In the genomic region with DNA sequence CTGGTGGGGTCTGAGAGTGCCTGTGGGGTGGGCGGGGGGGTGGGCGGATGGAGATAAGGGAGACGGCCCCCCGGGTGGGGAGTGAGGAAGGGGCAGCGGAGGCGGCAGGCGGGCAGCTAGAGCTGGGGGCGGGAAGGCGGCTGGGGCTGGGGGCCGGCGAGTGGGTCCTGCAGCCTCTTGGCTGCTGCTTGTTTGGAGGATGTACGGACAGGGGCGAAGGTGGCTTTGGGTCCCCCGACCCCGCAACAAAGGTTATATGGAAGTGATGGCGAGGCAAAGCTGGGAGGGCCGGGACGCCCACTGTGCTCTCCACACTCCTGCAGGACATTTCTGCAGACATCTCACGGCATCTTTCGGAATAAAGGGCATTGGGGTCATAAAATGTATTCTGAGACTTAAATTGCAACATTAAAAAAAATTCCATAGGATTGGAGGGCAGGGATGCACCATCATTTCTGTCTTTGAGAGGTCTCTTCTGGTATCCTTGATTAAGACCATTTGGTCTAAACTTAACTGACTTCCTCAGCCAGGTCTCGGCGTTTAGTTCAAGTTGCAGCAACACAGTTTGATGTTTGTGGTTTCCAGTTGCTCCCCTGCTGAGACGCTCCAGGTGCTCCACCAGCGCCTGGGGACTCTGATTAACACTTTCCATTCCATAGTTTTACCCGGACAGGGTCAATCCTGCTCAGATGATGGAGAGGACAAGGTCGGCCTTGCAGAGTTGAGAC, we compare ENCODE assay signal across 8 cellular contexts.
A peak's percentile ranks its signal among the peaks of the same experiment; 100 is the strongest.
DNase-seq lines count a peak whose midpoint lies in the region; ATAC-seq and TF ChIP-seq lines count a peak whose summit lies in the region.

No MANE protein-coding gene starts in this region.

- peaks cover 7% of the 10 kb centered on the region for H3K36me3 Mint-ChIP-seq in effector memory CD8-positive, alpha-beta T cell (ENCODE audit: insufficient read depth)

- H3K4me1 Mint-ChIP-seq in effector memory CD8-positive, alpha-beta T cell (ENCODE audit: low read depth in 2 of 2): peaks cover 28 to 33% of the 10 kb centered on the region in 2 donors

- H3K4me1 ChIP-seq in upper lobe of left lung: peaks cover 28 to 52% (median 37%) of the 10 kb centered on the region in 4 donors

- no peaks in the 10 kb centered on the region for H3K9me3 Mint-ChIP-seq in effector memory CD8-positive, alpha-beta T cell

- WGBS in upper lobe of left lung, 2 donors: 5 to 11% methylated on average over 16 to 26 of the region's 26 CpGs

- no peaks in the 10 kb centered on the region for H3K9me3 ChIP-seq in upper lobe of left lung

- no peaks in the 10 kb centered on the region for H3K27me3 Mint-ChIP-seq in effector memory CD8-positive, alpha-beta T cell

- H3K4me3 Mint-ChIP-seq in effector memory CD8-positive, alpha-beta T cell: peak overlapping the region; percentile 95 to 96

- no peak for TF ChIP-seq CTCF in upper lobe of left lung (IDR thresholded peaks at IDR 0.05)

- H3K4me3 ChIP-seq in upper lobe of left lung: peak overlapping the region; percentile 17 to 62 (median 51)

- no peaks in the 10 kb centered on the region for H3K36me3 ChIP-seq in upper lobe of left lung

- DNase-seq in COLO668 (lab: John Stamatoyannopoulos, UW; ENCODE audit: unreplicated experiment) (peak; percentile 55), HuH-7 (ENCODE audit: low spot score) (peak; percentile 30), SK-N-DZ (ENCODE audit: low spot score) (peak; percentile 54), midbrain (lab: John Stamatoyannopoulos, UW) (peak; percentile 31), upper lobe of left lung (peak; percentile 33 to 85)
- peak in 1 of 3 experiments; percentile 8 for DNase-seq in effector memory CD8-positive, alpha-beta T cell

- no peak for ATAC-seq in effector memory CD8-positive, alpha-beta T cell (replicated peaks)
- ATAC-seq in upper lobe of left lung (ENCODE audit: low FRiP score in 2 of 2) (peak in 1 of 2 donors; percentile 11), HG03565 (IDR thresholded peaks at IDR 0.05; ENCODE audit: unreplicated experiment) (no peak), GM18907 (IDR thresholded peaks at IDR 0.05; ENCODE audit: unreplicated experiment) (no peak)

- H3K27ac Mint-ChIP-seq in effector memory CD8-positive, alpha-beta T cell: peak overlapping the region; percentile 94 to 96

- TF ChIP-seq POLR2A in upper lobe of left lung (IDR thresholded peaks at IDR 0.05): no peak

- H3K27me3 ChIP-seq in upper lobe of left lung: no peaks in the 10 kb centered on the region

- no peak for TF ChIP-seq EP300 in upper lobe of left lung (IDR thresholded peaks at IDR 0.05)

- peak overlapping the region; percentile 73 to 92 (median 86) for H3K27ac ChIP-seq in upper lobe of left lung
